In the genomic region with DNA sequence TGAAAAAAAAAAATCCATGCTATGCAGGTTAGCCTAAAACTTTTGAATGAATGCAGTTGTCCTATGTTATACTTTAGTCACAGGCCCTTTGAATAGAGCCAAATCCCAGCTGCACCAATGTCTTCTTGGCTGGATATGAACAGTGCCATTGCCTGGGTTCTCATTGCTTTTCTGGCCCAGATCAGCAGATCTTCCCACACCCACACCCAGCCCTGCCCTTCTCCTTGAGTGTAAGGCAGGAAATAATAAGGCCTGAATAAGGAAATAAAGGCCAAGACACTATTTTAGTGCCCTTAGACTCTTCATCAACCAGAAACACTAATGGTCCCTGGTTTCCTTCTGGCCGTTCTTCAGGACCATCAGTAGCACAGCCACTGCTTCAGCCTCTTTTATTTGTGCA, we compare ENCODE assay signal across 1 cellular context.
TF ChIP-seq lines count a peak whose summit lies in the region.

No MANE protein-coding gene starts in this region.

TF ChIP-seq in H1, 55 proteins besides CTCF, POLR2A, EP300 and RAD21 (continued from another document):
- TF ChIP-seq, protein P1, sequence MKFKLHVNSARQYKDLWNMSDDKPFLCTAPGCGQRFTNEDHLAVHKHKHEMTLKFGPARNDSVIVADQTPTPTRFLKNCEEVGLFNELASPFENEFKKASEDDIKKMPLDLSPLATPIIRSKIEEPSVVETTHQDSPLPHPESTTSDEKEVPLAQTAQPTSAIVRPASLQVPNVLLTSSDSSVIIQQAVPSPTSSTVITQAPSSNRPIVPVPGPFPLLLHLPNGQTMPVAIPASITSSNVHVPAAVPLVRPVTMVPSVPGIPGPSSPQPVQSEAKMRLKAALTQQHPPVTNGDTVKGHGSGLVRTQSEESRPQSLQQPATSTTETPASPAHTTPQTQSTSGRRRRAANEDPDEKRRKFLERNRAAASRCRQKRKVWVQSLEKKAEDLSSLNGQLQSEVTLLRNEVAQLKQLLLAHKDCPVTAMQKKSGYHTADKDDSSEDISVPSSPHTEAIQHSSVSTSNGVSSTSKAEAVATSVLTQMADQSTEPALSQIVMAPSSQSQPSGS (IDR thresholded peaks at IDR 0.05; ENCODE audit: low read length), result no peak
- TF ChIP-seq TBP (IDR thresholded peaks at IDR 0.05; ENCODE audit: low read depth, low read length) (no peak), RXRA (IDR thresholded peaks at IDR 0.05; ENCODE audit: insufficient read depth, low read depth, low read length) (no peak), YY1 (IDR thresholded peaks at IDR 0.05; ENCODE audit: low read depth, low read length) (no peak), CTBP2 (IDR thresholded peaks at IDR 0.05; ENCODE audit: borderline replicate concordance, insufficient read depth, insufficient read length, low read length) (no peak), CHD2 (IDR thresholded peaks at IDR 0.05; ENCODE audit: low read length) (no peak), SIX5 (IDR thresholded peaks at IDR 0.05; ENCODE audit: low read depth, low read length) (no peak), CEBPB (IDR thresholded peaks at IDR 0.05; ENCODE audit: low read depth, low read length) (no peak)
- TF ChIP-seq, protein P2, sequence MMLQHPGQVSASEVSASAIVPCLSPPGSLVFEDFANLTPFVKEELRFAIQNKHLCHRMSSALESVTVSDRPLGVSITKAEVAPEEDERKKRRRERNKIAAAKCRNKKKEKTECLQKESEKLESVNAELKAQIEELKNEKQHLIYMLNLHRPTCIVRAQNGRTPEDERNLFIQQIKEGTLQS (IDR thresholded peaks at IDR 0.05; ENCODE audit: insufficient read depth, low read depth, low read length), result no peak
- TF ChIP-seq, protein P3, sequence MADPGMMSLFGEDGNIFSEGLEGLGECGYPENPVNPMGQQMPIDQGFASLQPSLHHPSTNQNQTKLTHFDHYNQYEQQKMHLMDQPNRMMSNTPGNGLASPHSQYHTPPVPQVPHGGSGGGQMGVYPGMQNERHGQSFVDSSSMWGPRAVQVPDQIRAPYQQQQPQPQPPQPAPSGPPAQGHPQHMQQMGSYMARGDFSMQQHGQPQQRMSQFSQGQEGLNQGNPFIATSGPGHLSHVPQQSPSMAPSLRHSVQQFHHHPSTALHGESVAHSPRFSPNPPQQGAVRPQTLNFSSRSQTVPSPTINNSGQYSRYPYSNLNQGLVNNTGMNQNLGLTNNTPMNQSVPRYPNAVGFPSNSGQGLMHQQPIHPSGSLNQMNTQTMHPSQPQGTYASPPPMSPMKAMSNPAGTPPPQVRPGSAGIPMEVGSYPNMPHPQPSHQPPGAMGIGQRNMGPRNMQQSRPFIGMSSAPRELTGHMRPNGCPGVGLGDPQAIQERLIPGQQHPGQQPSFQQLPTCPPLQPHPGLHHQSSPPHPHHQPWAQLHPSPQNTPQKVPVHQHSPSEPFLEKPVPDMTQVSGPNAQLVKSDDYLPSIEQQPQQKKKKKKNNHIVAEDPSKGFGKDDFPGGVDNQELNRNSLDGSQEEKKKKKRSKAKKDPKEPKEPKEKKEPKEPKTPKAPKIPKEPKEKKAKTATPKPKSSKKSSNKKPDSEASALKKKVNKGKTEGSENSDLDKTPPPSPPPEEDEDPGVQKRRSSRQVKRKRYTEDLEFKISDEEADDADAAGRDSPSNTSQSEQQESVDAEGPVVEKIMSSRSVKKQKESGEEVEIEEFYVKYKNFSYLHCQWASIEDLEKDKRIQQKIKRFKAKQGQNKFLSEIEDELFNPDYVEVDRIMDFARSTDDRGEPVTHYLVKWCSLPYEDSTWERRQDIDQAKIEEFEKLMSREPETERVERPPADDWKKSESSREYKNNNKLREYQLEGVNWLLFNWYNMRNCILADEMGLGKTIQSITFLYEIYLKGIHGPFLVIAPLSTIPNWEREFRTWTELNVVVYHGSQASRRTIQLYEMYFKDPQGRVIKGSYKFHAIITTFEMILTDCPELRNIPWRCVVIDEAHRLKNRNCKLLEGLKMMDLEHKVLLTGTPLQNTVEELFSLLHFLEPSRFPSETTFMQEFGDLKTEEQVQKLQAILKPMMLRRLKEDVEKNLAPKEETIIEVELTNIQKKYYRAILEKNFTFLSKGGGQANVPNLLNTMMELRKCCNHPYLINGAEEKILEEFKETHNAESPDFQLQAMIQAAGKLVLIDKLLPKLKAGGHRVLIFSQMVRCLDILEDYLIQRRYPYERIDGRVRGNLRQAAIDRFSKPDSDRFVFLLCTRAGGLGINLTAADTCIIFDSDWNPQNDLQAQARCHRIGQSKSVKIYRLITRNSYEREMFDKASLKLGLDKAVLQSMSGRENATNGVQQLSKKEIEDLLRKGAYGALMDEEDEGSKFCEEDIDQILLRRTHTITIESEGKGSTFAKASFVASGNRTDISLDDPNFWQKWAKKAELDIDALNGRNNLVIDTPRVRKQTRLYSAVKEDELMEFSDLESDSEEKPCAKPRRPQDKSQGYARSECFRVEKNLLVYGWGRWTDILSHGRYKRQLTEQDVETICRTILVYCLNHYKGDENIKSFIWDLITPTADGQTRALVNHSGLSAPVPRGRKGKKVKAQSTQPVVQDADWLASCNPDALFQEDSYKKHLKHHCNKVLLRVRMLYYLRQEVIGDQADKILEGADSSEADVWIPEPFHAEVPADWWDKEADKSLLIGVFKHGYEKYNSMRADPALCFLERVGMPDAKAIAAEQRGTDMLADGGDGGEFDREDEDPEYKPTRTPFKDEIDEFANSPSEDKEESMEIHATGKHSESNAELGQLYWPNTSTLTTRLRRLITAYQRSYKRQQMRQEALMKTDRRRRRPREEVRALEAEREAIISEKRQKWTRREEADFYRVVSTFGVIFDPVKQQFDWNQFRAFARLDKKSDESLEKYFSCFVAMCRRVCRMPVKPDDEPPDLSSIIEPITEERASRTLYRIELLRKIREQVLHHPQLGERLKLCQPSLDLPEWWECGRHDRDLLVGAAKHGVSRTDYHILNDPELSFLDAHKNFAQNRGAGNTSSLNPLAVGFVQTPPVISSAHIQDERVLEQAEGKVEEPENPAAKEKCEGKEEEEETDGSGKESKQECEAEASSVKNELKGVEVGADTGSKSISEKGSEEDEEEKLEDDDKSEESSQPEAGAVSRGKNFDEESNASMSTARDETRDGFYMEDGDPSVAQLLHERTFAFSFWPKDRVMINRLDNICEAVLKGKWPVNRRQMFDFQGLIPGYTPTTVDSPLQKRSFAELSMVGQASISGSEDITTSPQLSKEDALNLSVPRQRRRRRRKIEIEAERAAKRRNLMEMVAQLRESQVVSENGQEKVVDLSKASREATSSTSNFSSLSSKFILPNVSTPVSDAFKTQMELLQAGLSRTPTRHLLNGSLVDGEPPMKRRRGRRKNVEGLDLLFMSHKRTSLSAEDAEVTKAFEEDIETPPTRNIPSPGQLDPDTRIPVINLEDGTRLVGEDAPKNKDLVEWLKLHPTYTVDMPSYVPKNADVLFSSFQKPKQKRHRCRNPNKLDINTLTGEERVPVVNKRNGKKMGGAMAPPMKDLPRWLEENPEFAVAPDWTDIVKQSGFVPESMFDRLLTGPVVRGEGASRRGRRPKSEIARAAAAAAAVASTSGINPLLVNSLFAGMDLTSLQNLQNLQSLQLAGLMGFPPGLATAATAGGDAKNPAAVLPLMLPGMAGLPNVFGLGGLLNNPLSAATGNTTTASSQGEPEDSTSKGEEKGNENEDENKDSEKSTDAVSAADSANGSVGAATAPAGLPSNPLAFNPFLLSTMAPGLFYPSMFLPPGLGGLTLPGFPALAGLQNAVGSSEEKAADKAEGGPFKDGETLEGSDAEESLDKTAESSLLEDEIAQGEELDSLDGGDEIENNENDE (IDR thresholded peaks at IDR 0.05; ENCODE audit: insufficient replicate concordance, low read length), result no peak
